Comparison of ENCODE assay signal across 21 cellular contexts in genomic region chr22:43008509-43008908, GRCh38. TPM values are rescaled to one million over a fixed set of nuclear protein-coding genes. Genes with fewer than 3 reads are reported as not detected.
DNase-seq lines count a peak whose midpoint lies in the region; ATAC-seq and TF ChIP-seq lines count a peak whose summit lies in the region.
"Had no signal": no experiment of that assay in that cellular context is flagged by ENCODE, and none has a peak within 500 bp of the region (broad histone marks: within the 10 kb centered on the region; RNA-seq: fewer than 3 reads in every experiment).

No MANE protein-coding gene starts in this region.

- H2AFZ ChIP-seq in trophoblast cell (ENCODE audit: insufficient read depth, low read length, poor library complexity), result no peak overlapping the region
- H2AFZ ChIP-seq in MM.1S (ENCODE audit: low read length), result no peak overlapping the region

- H3F3A ChIP-seq in MM.1S (ENCODE audit: insufficient read depth, low read length), result no peaks in the 10 kb centered on the region

- intact Hi-C loops in left ventricle myocardium superior (cut with micrococcal nuclease), result no loop called here

- no peak overlapping the region for H2BK12ac ChIP-seq in trophoblast cell (ENCODE audit: low read length)

- no peak overlapping the region for H4K8ac ChIP-seq in trophoblast cell (ENCODE audit: low read depth, low read length)

- no peaks in the 10 kb centered on the region for H3K9me3 ChIP-seq in adipocyte (ENCODE audit: control insufficient read depth, low read length)
- no peaks in the 10 kb centered on the region for H3K9me3 ChIP-seq in trophoblast cell (ENCODE audit: insufficient read depth, low read depth, low read length)
- H3K9me3 ChIP-seq in MM.1S (replicated peaks; ENCODE audit: insufficient read depth, low read length), result no peaks in the 10 kb centered on the region
- H3K9me3 ChIP-seq: spleen had no signal

- TF ChIP-seq CTCF in AG10803 (conservative IDR thresholded peaks at IDR 0.05; ENCODE audit: low read length), result no peak
- TF ChIP-seq CTCF in MM.1S (IDR thresholded peaks at IDR 0.05; ENCODE audit: low read length), result no peak

- peaks cover 14% of the 10 kb centered on the region for H3K79me1 ChIP-seq in trophoblast cell (ENCODE audit: low read length)

- H3K4me1 ChIP-seq in adipocyte (ENCODE audit: control insufficient read depth, insufficient read depth, low read length) (peaks cover 48% of the 10 kb centered on the region), trophoblast cell (ENCODE audit: control insufficient read depth in 1 of 2, insufficient read depth in 2 of 2, low read length in 2 of 2) (peaks cover 37 to 46% of the 10 kb centered on the region in 2 experiments), MM.1S (ENCODE audit: low read length) (no peaks in the 10 kb centered on the region)

- no peak overlapping the region for H4K12ac ChIP-seq in trophoblast cell (ENCODE audit: low read depth, low read length)

- no peak overlapping the region for H3K18ac ChIP-seq in trophoblast cell (ENCODE audit: low read length)

- H3K9ac ChIP-seq in adipocyte (ENCODE audit: low read length) (no peak overlapping the region), trophoblast cell (ENCODE audit: low read length) (no peak overlapping the region), MM.1S (ENCODE audit: low read length) (no peak overlapping the region)

- H3K27ac ChIP-seq in trophoblast cell (ENCODE audit: low read depth, low read length) (peak overlapping the region; percentile 6), MM.1S (ENCODE audit: low read length) (no peak overlapping the region)
- H3K27ac ChIP-seq: WERI-Rb-1 had no signal

- H3K4me2 ChIP-seq in trophoblast cell (ENCODE audit: low read length), result no peak overlapping the region
- H3K4me2 ChIP-seq in MM.1S (ENCODE audit: low read depth, low read length), result no peak overlapping the region

- H3K27me3 ChIP-seq in adipocyte (replicated peaks; ENCODE audit: control insufficient read depth, insufficient read depth, low read length), result no peaks in the 10 kb centered on the region
- no peaks in the 10 kb centered on the region for H3K27me3 ChIP-seq in trophoblast cell (ENCODE audit: insufficient read depth, low read length)
- H3K27me3 ChIP-seq in MM.1S (replicated peaks; ENCODE audit: insufficient read depth, low read length), result no peaks in the 10 kb centered on the region
- H3K27me3 ChIP-seq: cardiac muscle cell, spleen had no signal

- H3K14ac ChIP-seq in trophoblast cell (ENCODE audit: low read length), result no peak overlapping the region

- H4K20me1 ChIP-seq in MM.1S (ENCODE audit: insufficient read depth, low read length), result no peaks in the 10 kb centered on the region

- peak; percentile 78 for DNase-seq in AG10803 (ENCODE audit: low read depth)
- DNase-seq in adipocyte (ENCODE audit: low read depth), result peak; percentile 59
- peak; percentile 47 for DNase-seq in left ventricle myocardium superior
- DNase-seq in trophoblast cell, result peak; percentile 41 to 73
- DNase-seq in NCI-H446 (lab: John Stamatoyannopoulos, UW), result no peak
- DNase-seq in activated CD4-positive, CD25-positive, alpha-beta regulatory T cell treated with anti-CD3 and anti-CD28 coated beads, Interleukin-2, amount 50 U/mL, for 72 hours, result no peak
- no peak for DNase-seq in globus pallidus (ENCODE audit: low spot score)
- no peak for DNase-seq in MM.1S
- DNase-seq: activated CD8-positive, alpha-beta T cell treated with anti-CD3 and anti-CD28 coated beads for 36 hours; activated naive CD8-positive, alpha-beta T cell treated with anti-CD3 and anti-CD28 coated beads, Interleukin-2, amount 10 ng/mL, durations not matched to agents 7 days and 5 days; CD4-positive, alpha-beta T cell; effector CD8-positive, alpha-beta T cell; H9; Kasumi-1; naive B cell; NCI-H1694 treated with DMSO at 0.1 percent for 48 hours; NK-92 treated with Interleukin-12 subunit alpha and Interleukin-12 subunit beta, amount 100 ng/mL, for 24 hours; spleen; T-helper 1 cell; WERI-Rb-1 had no signal

- no peaks in the 10 kb centered on the region for H3K9me2 ChIP-seq in MM.1S (replicated peaks; ENCODE audit: insufficient read depth, low read length)

- no peak overlapping the region for H2BK120ac ChIP-seq in trophoblast cell (ENCODE audit: insufficient read depth, low read length, poor library complexity)

- H2AK5ac ChIP-seq in trophoblast cell (ENCODE audit: low read length), result no peak overlapping the region

- no CpG with 5 or more reads among the region's 4 CpGs for WGBS in trophoblast cell (ENCODE audit: extremely low coverage, insufficient coverage, insufficient read length)

- no peak overlapping the region for H3K4me3 ChIP-seq in AG10803 (ENCODE audit: low read length)
- no peak overlapping the region for H3K4me3 ChIP-seq in adipocyte (ENCODE audit: low read length)
- H3K4me3 ChIP-seq in trophoblast cell (ENCODE audit: low read depth, low read length), result no peak overlapping the region
- no peak overlapping the region for H3K4me3 ChIP-seq in MM.1S (ENCODE audit: low read length)
- H3K4me3 ChIP-seq: cardiac muscle cell, spleen had no signal

- H3K79me2 ChIP-seq in trophoblast cell (ENCODE audit: control insufficient read depth, insufficient read depth, low read length, poor library complexity), result peaks cover 32% of the 10 kb centered on the region
- H3K79me2 ChIP-seq in MM.1S (ENCODE audit: low read length), result peaks cover 60% of the 10 kb centered on the region

- no peak overlapping the region for H4K91ac ChIP-seq in trophoblast cell (ENCODE audit: low read depth, low read length)

- H3K36me3 ChIP-seq in adipocyte (ENCODE audit: control insufficient read depth, insufficient read depth, low read length, severe bottlenecking) (no peaks in the 10 kb centered on the region), trophoblast cell (ENCODE audit: control insufficient read depth in 1 of 2, insufficient read depth in 2 of 2, low read length in 2 of 2) (no peaks in the 10 kb centered on the region), MM.1S (replicated peaks; ENCODE audit: insufficient read depth, low read length) (no peaks in the 10 kb centered on the region)
- H3K36me3 ChIP-seq: cardiac muscle cell, spleen, WERI-Rb-1 had no signal

- no peak overlapping the region for H3K23ac ChIP-seq in trophoblast cell (ENCODE audit: low read length)

- ATAC-seq in left ventricle myocardium superior, result peak; percentile 56

- H2BK5ac ChIP-seq in trophoblast cell (ENCODE audit: low read depth, low read length, poor library complexity), result no peak overlapping the region

- H3K4ac ChIP-seq in trophoblast cell (ENCODE audit: low read depth, low read length), result peak overlapping the region; percentile 90

RNA-seq across cellular contexts. Expression of gene PACSIN2, which starts 6.4 kb away (rescaled TPM):
- 63.8 TPM for total RNA-seq in left ventricle myocardium superior
- polyA plus RNA-seq in trophoblast cell (2013), result 89.1 and 90.0 TPM in 2 replicates

Comparison
In these comparisons a context has a peak if more than half of its experiments do, and no peak if none do; other contexts are left out.
1. DNase-seq: peak in AG10803 (single experiment), adipocyte (single experiment), left ventricle myocardium superior (single experiment) and trophoblast cell (2 of 2); none in NCI-H446 (0 of 2), activated CD4-positive, CD25-positive, alpha-beta regulatory T cell treated with anti-CD3 and anti-CD28 coated beads, Interleukin-2, amount 50 U/mL, for 72 hours (single experiment), globus pallidus (single experiment) and MM.1S (single experiment).